Comparison of ENCODE assay signal across 16 cellular contexts in the genomic region with DNA sequence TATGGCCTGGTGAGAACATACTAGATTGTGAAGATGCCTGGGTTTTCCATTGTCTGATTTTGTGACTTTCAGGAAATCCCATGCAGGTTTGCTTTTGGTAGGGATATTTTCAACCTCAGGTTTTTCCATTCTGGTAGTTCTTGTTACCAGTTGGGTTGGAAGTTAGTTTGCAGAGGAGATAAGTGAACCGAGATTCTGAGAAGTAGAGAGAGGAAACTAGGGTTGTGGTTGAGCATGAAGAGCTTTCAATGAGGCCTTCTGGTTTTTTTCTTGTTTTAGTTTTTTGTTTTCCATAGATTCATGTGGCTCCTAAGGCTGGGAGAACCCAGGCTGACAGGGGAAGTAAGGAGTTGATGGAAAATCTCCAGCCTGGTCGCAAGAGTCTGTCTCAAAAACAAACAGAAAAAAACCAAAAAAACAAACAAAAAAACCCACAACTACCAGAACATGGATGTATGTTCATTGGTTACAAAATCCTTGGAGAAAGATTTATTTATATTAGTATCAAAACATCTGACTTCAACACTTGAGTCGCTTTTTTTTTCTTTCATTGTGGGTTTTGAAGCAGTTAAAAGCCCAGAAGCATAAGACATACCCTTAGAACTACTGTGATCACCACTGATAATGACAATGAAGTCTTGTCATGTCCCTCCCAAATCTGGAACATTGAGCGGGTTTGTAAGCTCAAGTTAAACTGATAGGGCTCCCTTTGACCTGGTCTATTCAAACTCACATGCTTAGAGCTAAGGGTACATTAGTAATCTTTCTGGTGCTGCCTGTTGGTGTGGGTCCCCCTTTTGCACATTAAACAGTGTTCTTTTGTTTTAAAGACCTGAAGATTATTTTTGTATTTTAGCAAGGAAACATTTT. TPM values are rescaled to one million over a fixed set of nuclear protein-coding genes. Genes with fewer than 3 reads are reported as not detected.
DNase-seq lines count a peak whose midpoint lies in the region; ATAC-seq and TF ChIP-seq lines count a peak whose summit lies in the region.
"Had no signal": no experiment of that assay in that cellular context is flagged by ENCODE, and none has a peak within 500 bp of the region (broad histone marks: within the 10 kb centered on the region; RNA-seq: fewer than 3 reads in every experiment).

No MANE protein-coding gene starts in this region.

- peaks cover 0 to 11% (median 3%) of the 10 kb centered on the region in 5 donors for H3K9me3 Mint-ChIP-seq in CD8-positive, alpha-beta memory T cell
- peaks cover 0 to 7% of the 10 kb centered on the region in 2 donors for H3K9me3 Mint-ChIP-seq in activated naive CD4-positive, alpha-beta T cell treated with anti-CD3 and anti-CD28 coated beads, Interleukin-2, amount 50 U/mL, for 72 hours
- H3K9me3 Mint-ChIP-seq in naive thymus-derived CD4-positive, alpha-beta T cell = peaks cover 0 to 17% (median 2%) of the 10 kb centered on the region in 11 donors

- H3K36me3 ChIP-seq in CD8-positive, alpha-beta memory T cell (ENCODE audit: insufficient read depth, low read length) = peaks cover 11% of the 10 kb centered on the region
- H3K36me3 ChIP-seq in naive thymus-derived CD4-positive, alpha-beta T cell (ENCODE audit: control insufficient read depth in 2 of 3, insufficient read depth in 3 of 3, low read length in 3 of 3) = peaks cover 0 to 8% (median 0%) of the 10 kb centered on the region in 3 experiments
- H3K36me3 ChIP-seq in left lung = no peaks in the 10 kb centered on the region

- peak in 1 of 2 donors; percentile 13 for ATAC-seq in activated naive CD4-positive, alpha-beta T cell treated with anti-CD3 and anti-CD28 coated beads, Interleukin-2, amount 50 U/mL, for 72 hours
- ATAC-seq in naive thymus-derived CD4-positive, alpha-beta T cell = no peak
- ATAC-seq in GM21529 (IDR thresholded peaks at IDR 0.05; ENCODE audit: unreplicated experiment) (no peak), left lung (no peak)
- ATAC-seq: Right ventricle myocardium inferior had no signal

- H3K27me3 Mint-ChIP-seq in CD8-positive, alpha-beta memory T cell = no peaks in the 10 kb centered on the region
- H3K27me3 Mint-ChIP-seq in naive thymus-derived CD4-positive, alpha-beta T cell = no peaks in the 10 kb centered on the region

- peaks cover 54 to 71% (median 67%) of the 10 kb centered on the region in 3 donors for H3K4me1 Mint-ChIP-seq in CD8-positive, alpha-beta memory T cell
- H3K4me1 Mint-ChIP-seq in naive thymus-derived CD4-positive, alpha-beta T cell = peaks cover 15 to 67% (median 52%) of the 10 kb centered on the region in 7 donors

- no peaks in the 10 kb centered on the region for H3K27me3 ChIP-seq in CD8-positive, alpha-beta memory T cell (ENCODE audit: insufficient read depth, low read length, poor library complexity, severe bottlenecking)
- no peaks in the 10 kb centered on the region for H3K27me3 ChIP-seq in naive thymus-derived CD4-positive, alpha-beta T cell (ENCODE audit: control insufficient read depth in 2 of 2, insufficient read depth in 2 of 2, low read length in 2 of 2)
- H3K27me3 ChIP-seq in left lung = no peaks in the 10 kb centered on the region

- DNase-seq in CD8-positive, alpha-beta memory T cell = no peak
- DNase-seq in KBM-7 (peak; percentile 12), left lung (no peak)
- DNase-seq in activated naive CD4-positive, alpha-beta T cell treated with anti-CD3 and anti-CD28 coated beads, Interleukin-2, amount 50 U/mL, for 72 hours (ENCODE audit: low spot score in 2 of 2) = no peak
- peak in 2 of 9 donors; percentile 21 to 31 for DNase-seq in naive thymus-derived CD4-positive, alpha-beta T cell
- no peak for DNase-seq in NK-92 treated with Interleukin-12 subunit alpha and Interleukin-12 subunit beta, amount 100 ng/mL, for 24 hours (lab: John Stamatoyannopoulos, UW)
- DNase-seq: DMS 273 treated with DMSO at 0.1 percent for 48 hours; effector CD8-positive, alpha-beta T cell; NCI-H2227 treated with DMSO at 0.1 percent for 48 hours; small intestine; T1000 had no signal

- H3K9me3 ChIP-seq in CD8-positive, alpha-beta memory T cell (ENCODE audit: low read length) = no peaks in the 10 kb centered on the region
- H3K9me3 ChIP-seq in naive thymus-derived CD4-positive, alpha-beta T cell (ENCODE audit: control insufficient read depth in 2 of 3, low read length in 3 of 3) = no peaks in the 10 kb centered on the region
- H3K9me3 ChIP-seq in left lung = no peaks in the 10 kb centered on the region

- H3K4me3 Mint-ChIP-seq in CD8-positive, alpha-beta memory T cell = peak overlapping the region; percentile 78 to 97 (median 88)
- H3K4me3 Mint-ChIP-seq in naive thymus-derived CD4-positive, alpha-beta T cell = peak overlapping the region; percentile 71 to 88 (median 82)

- H3K36me3 Mint-ChIP-seq in CD8-positive, alpha-beta memory T cell = peaks cover 15 to 60% (median 44%) of the 10 kb centered on the region in 3 donors
- H3K36me3 Mint-ChIP-seq in activated naive CD4-positive, alpha-beta T cell treated with anti-CD3 and anti-CD28 coated beads, Interleukin-2, amount 50 U/mL, for 72 hours = peaks cover 35 to 55% of the 10 kb centered on the region in 2 donors
- peaks cover 5 to 59% (median 27%) of the 10 kb centered on the region in 5 donors for H3K36me3 Mint-ChIP-seq in naive thymus-derived CD4-positive, alpha-beta T cell

- H3K4me3 ChIP-seq in CD8-positive, alpha-beta memory T cell (ENCODE audit: low read length) = peak overlapping the region; percentile 54
- H3K4me3 ChIP-seq in naive thymus-derived CD4-positive, alpha-beta T cell (ENCODE audit: low read length) = peak overlapping the region; percentile 38
- no peak overlapping the region for H3K4me3 ChIP-seq in left lung

- no peak for TF ChIP-seq CTCF in left lung (IDR thresholded peaks at IDR 0.05)

- peaks cover 43% of the 10 kb centered on the region for H3K4me1 ChIP-seq in CD8-positive, alpha-beta memory T cell (ENCODE audit: insufficient read depth, low read length)
- peaks cover 24 to 36% of the 10 kb centered on the region in 2 donors for H3K4me1 ChIP-seq in naive thymus-derived CD4-positive, alpha-beta T cell (ENCODE audit: control insufficient read depth in 2 of 2, insufficient read depth in 2 of 2, low read length in 2 of 2)
- H3K4me1 ChIP-seq in left lung = no peaks in the 10 kb centered on the region
- H3K4me1 ChIP-seq: parathyroid adenoma had no signal

- POLR2A ChIA-PET in CD8-positive, alpha-beta memory T cell (lab: Charles Lee) = interaction anchor here (1.3 to 3.7 kb wide), 3 partner anchors 11 to 18 kb away, joined by 3 to 22 read pairs (median 8); no protein-coding TSS in a partner anchor
- POLR2A ChIA-PET in naive thymus-derived CD4-positive, alpha-beta T cell (lab: Charles Lee) = interaction anchor here (0.6 to 8.7 kb wide), 9 partner anchors 8 to 1004 kb away, joined by 3 to 88 read pairs (median 8); no protein-coding TSS in a partner anchor

- H3K27ac ChIP-seq in CD8-positive, alpha-beta memory T cell (ENCODE audit: low read depth, low read length) = no peak overlapping the region
- H3K27ac ChIP-seq in naive thymus-derived CD4-positive, alpha-beta T cell (ENCODE audit: low read depth, low read length) = peak overlapping the region; percentile 75
- H3K27ac ChIP-seq in left lung = no peak overlapping the region
- H3K27ac ChIP-seq: HL-60, KMS-11, parathyroid adenoma had no signal

- in situ Hi-C loops in KBM-7 (cut with MboI; ENCODE audit: low pct_unique_long_range_greater_than_20kb, low sequenced_read_pairs) = no loop called here

- peak overlapping the region; percentile 80 to 95 (median 92) for H3K27ac Mint-ChIP-seq in CD8-positive, alpha-beta memory T cell
- H3K27ac Mint-ChIP-seq in activated naive CD4-positive, alpha-beta T cell treated with anti-CD3 and anti-CD28 coated beads, Interleukin-2, amount 50 U/mL, for 72 hours = peak overlapping the region; percentile 93 to 99
- H3K27ac Mint-ChIP-seq in naive thymus-derived CD4-positive, alpha-beta T cell = peak overlapping the region; percentile 62 to 98 (median 93)

- intact Hi-C loops in naive thymus-derived CD4-positive, alpha-beta T cell (cut with micrococcal nuclease) = loop anchor here (1.0 to 10.0 kb wide), 11 partner anchors 11 to 1965 kb away; partner anchors contain the start of genes RAP2B (in 2 of the 2), SELENOT (in 2 of the 2), EIF2A (in 1 of the 2) and MBNL1 (in 1 of the 2)
- intact Hi-C loops in left lung (cut with DNase I) = no loop called here

- CTCF ChIA-PET in CD8-positive, alpha-beta memory T cell (lab: Charles Lee) = interaction anchor here (0.6 to 1.8 kb wide), 8 partner anchors 11 to 1320 kb away, joined by 3 to 7 read pairs (median 4); no protein-coding TSS in a partner anchor
- CTCF ChIA-PET in naive thymus-derived CD4-positive, alpha-beta T cell (lab: Charles Lee) = interaction anchor here (1.2 to 2.2 kb wide), 5 partner anchors 8 to 32 kb away, joined by 3 to 17 read pairs (median 5); no protein-coding TSS in a partner anchor

RNA-seq across cellular contexts. Expression of gene GPR171, which starts 3.2 kb away (rescaled TPM):
- total RNA-seq in CD8-positive, alpha-beta memory T cell = 100 to 1,000 TPM; 179 to 188 TPM
- polyA plus RNA-seq in CD8-positive, alpha-beta memory T cell = 264 TPM
- total RNA-seq in activated naive CD4-positive, alpha-beta T cell treated with anti-CD3 and anti-CD28 coated beads, Interleukin-2, amount 50 U/mL, for 72 hours = 100 to 1,000 TPM in 1 of 2 donors, 10 to 100 TPM in 1; 31.2 to 113 TPM
- total RNA-seq in naive thymus-derived CD4-positive, alpha-beta T cell = 100 to 1,000 TPM in 1 of 5 experiments, 10 to 100 TPM in 4; 16.0 to 251 (median 63.4) TPM
- polyA plus RNA-seq in naive thymus-derived CD4-positive, alpha-beta T cell = 100 to 1,000 TPM in 1 of 2 donors, 10 to 100 TPM in 1; 65.5 to 162 TPM
- 1 to 10 TPM in 1 of 2 donors, under 1 TPM in 1; 0.96 to 2.9 TPM for total RNA-seq in left lung

Comparison
In these comparisons a context has a peak if more than half of its experiments do, and no peak if none do; other contexts are left out.
1. H3K4me3 ChIP-seq: peak in CD8-positive, alpha-beta memory T cell (single experiment) and naive thymus-derived CD4-positive, alpha-beta T cell (single experiment); none in left lung (0 of 2).
2. RNA of gene GPR171, which starts 3.2 kb away (total RNA-seq): 179 to 188 TPM in CD8-positive, alpha-beta memory T cell, 31.2 to 113 TPM in activated naive CD4-positive, alpha-beta T cell treated with anti-CD3 and anti-CD28 coated beads, Interleukin-2, amount 50 U/mL, for 72 hours and 16.0 to 251 TPM in naive thymus-derived CD4-positive, alpha-beta T cell; 0.96 to 2.9 TPM in left lung; every median in the first group is over 4 times any median in the second.
3. intact Hi-C loops: an anchor here in naive thymus-derived CD4-positive, alpha-beta T cell (1.0 to 10.0 kb wide); none called in left lung.
4. Peak in every context shown above with its lines, with median percentiles within 50 percentile points of each other: H3K27ac Mint-ChIP-seq.